23 cellular contexts compared by ENCODE assay signal in the genomic region with DNA sequence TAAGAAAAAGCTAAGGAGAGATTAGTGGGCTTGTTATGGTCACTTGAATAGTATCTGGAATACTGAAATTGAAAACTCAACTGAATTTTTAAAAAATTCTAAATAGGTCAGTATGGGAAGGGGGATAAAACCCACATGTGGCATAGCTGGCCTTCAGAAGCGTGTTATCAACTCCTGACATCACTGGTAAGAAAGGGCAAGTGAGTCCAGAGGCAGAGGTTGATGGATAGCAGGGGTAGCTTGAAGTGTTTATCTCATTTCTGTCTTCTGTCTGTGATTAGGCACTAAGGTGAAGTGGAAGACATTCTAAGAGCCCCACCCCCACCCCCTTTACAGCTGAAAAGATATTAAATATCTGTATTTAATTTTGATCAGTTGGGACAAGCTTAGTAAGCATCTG.
DNase-seq lines count a peak whose midpoint lies in the region; ATAC-seq lines count a peak whose summit lies in the region.
"Had no signal": no experiment of that assay in that cellular context is flagged by ENCODE, and none has a peak within 500 bp of the region (broad histone marks: within the 10 kb centered on the region; RNA-seq: fewer than 3 reads in every experiment).

No MANE protein-coding gene starts in this region.

- no peak for ATAC-seq in HG03280 (IDR thresholded peaks at IDR 0.05; ENCODE audit: unreplicated experiment)
- ATAC-seq: A549; CD8-positive, alpha-beta T cell had no signal

- peak; percentile 93 for DNase-seq in SK-N-DZ (ENCODE audit: low spot score)
- DNase-seq: 8988T; ACHN; AML-193; BE2C; C1 segment of cervical spinal cord; Caco-2; Calu3; CD4-positive, alpha-beta memory T cell; CD4-positive, alpha-beta T cell; CD4-positive, CD25-positive, alpha-beta regulatory T cell; CD8-positive, alpha-beta memory T cell; CD8-positive, alpha-beta T cell; COR-L47; DMS 273 treated with DMSO at 0.1 percent for 48 hours; DMS153; DMS53; DMS79; DMS79 treated with DMSO at 0.1 percent for 48 hours; DND-41; EL had no signal
